In the genomic region with DNA sequence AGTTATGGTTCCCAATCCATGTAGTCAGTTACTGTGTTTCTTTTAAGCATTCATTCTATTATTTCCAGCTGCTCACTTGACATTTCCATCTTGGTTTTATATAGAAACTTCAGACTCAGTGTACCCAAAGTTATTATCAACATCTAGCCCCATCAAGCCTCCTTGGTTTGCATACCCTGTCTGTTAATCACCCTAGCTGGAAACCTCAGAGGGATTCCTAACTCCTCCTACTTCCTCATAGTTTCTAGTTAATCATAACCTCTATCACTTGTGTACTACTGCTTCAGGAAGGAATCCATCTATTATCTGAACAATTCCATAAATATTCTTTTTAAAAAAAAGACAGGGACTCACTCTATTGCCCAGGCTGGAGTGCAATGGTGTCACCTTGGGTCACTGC, we compare ENCODE assay signal across 15 cellular contexts.
DNase-seq lines count a peak whose midpoint lies in the region; ATAC-seq and TF ChIP-seq lines count a peak whose summit lies in the region.
"Had no signal": no experiment of that assay in that cellular context is flagged by ENCODE, and none has a peak within 500 bp of the region (broad histone marks: within the 10 kb centered on the region; RNA-seq: fewer than 3 reads in every experiment).

No MANE protein-coding gene starts in this region.

- H3K4me3 ChIP-seq in brain microvascular endothelial cell (ENCODE audit: low read depth, low read length) (no peak overlapping the region), kidney epithelial cell (ENCODE audit: low read depth, low read length) (no peak overlapping the region), HAP-1 (no peak overlapping the region)
- H3K4me3 ChIP-seq: adrenal gland, GM23338, MG63 had no signal

- no peaks in the 10 kb centered on the region for H3K27me3 ChIP-seq in brain microvascular endothelial cell (replicated peaks)
- no peaks in the 10 kb centered on the region for H3K27me3 ChIP-seq in kidney epithelial cell (ENCODE audit: control insufficient read depth, insufficient read depth, low read length)
- no peaks in the 10 kb centered on the region for H3K27me3 ChIP-seq in HAP-1 (ENCODE audit: low read depth)
- H3K27me3 ChIP-seq: adrenal gland, MG63 had no signal

- DNase-seq in AG20443 (ENCODE audit: low spot score) (peak; percentile 45), LHCN-M2 (ENCODE audit: low read depth) (peak; percentile 78), brain microvascular endothelial cell (peak; percentile 77), kidney epithelial cell (ENCODE audit: low read depth) (peak; percentile 61), DMS114 treated with DMSO at 0.1 percent for 48 hours (lab: John Stamatoyannopoulos, UW; ENCODE audit: unreplicated experiment) (no peak), medulla oblongata (ENCODE audit: extremely low spot score) (no peak), HAP-1 (ENCODE audit: low spot score in 2 of 2) (no peak)
- DNase-seq: activated CD8-positive, alpha-beta memory T cell treated with anti-CD3 and anti-CD28 coated beads, Interleukin-2, amount 50 U/mL, for 48 hours; adrenal gland; left cardiac atrium; MG63; naive B cell; stimulated activated CD4-positive, alpha-beta T cell treated with anti-CD3 and anti-CD28 coated beads, Interleukin-2, amount 100 ng/mL, for 48 hours had no signal

- H3K27ac ChIP-seq in brain microvascular endothelial cell: peak overlapping the region; percentile 75
- H3K27ac ChIP-seq: adrenal gland had no signal

- in situ Hi-C loops in brain microvascular endothelial cell (cut with HindIII; ENCODE audit: low pct_ligation_motif_present, low sequenced_read_pairs): no loop called here
- in situ Hi-C loops in HAP-1 (cut with MboI; ENCODE audit: low sequenced_read_pairs): no loop called here

- no peak for ATAC-seq in GM18907 (IDR thresholded peaks at IDR 0.05; ENCODE audit: unreplicated experiment)
- ATAC-seq: GM23338, left cardiac atrium had no signal

- no peak for TF ChIP-seq CTCF in brain microvascular endothelial cell (IDR thresholded peaks at IDR 0.05; ENCODE audit: low read depth, low read length, missing control alignments)
- TF ChIP-seq CTCF in kidney epithelial cell (IDR thresholded peaks at IDR 0.05; ENCODE audit: insufficient read depth, low read length, poor library complexity, severe bottlenecking): no peak

- H3K4me1 ChIP-seq in HAP-1: no peaks in the 10 kb centered on the region
- H3K4me1 ChIP-seq: adrenal gland had no signal

- H3K36me3 ChIP-seq in brain microvascular endothelial cell (replicated peaks) (no peaks in the 10 kb centered on the region), kidney epithelial cell (ENCODE audit: control insufficient read depth, insufficient read depth, low read length) (no peaks in the 10 kb centered on the region), HAP-1 (replicated peaks) (no peaks in the 10 kb centered on the region)
- H3K36me3 ChIP-seq: adrenal gland, MG63 had no signal

- no peaks in the 10 kb centered on the region for H3K9me3 ChIP-seq in HAP-1
- H3K9me3 ChIP-seq: adrenal gland, MG63 had no signal

Comparison
In these comparisons a context has a peak if more than half of its experiments do, and no peak if none do; other contexts are left out.
1. DNase-seq: peak in AG20443 (single experiment), LHCN-M2 (single experiment), brain microvascular endothelial cell (single experiment) and kidney epithelial cell (single experiment); none in DMS114 treated with DMSO at 0.1 percent for 48 hours (single experiment), medulla oblongata (single experiment) and HAP-1 (0 of 2).